In the genomic region with DNA sequence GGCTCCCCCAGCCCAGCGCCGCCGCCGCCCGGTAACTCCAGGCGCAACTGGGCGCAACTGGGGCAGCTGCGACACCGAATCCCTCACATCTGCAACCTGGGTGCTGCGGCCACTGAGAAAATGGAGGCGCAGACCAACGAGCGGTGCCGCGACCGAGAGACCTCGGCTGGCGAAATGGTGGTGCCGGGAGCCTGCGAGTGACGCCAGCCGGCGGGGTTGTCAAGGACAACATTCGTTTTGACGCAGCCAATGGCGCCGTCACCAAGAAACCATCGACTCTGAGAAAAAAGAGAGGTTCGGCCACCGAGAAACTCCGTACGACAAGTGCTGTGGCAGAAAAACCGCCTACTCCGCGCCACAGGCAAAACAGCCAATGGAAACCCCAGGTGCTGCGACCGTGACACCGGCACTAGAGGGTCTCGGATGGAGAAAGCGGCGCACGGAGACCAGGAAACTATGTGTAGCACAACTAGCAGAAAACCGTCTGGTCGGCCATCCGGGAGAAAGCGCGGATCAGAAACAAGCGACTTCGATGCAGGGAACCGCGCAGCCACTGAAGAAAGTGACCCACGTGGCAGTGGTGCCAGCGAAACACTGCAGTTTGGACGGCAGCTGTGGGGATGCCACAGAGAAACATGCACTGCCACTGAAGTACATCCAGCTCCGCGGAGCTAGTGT, we compare ENCODE assay signal across 9 cellular contexts.
A peak's percentile ranks its signal among the peaks of the same experiment; 100 is the strongest.
DNase-seq lines count a peak whose midpoint lies in the region; ATAC-seq, FAIRE-seq and TF ChIP-seq lines count a peak whose summit lies in the region.
"Had no signal": no experiment of that assay in that cellular context is flagged by ENCODE, and none has a peak within 500 bp of the region (broad histone marks: within the 10 kb centered on the region; RNA-seq: fewer than 3 reads in every experiment).

No MANE protein-coding gene starts in this region.

- no peaks in the 10 kb centered on the region for H4K20me1 ChIP-seq in H1 (replicated peaks in 1 of 2; ENCODE audit: control insufficient read depth in 1 of 2, insufficient read depth in 2 of 2, low read length in 2 of 2)

- H3K36me3 ChIP-seq in HEK293 (ENCODE audit: control insufficient read depth in 2 of 2, insufficient read depth in 1 of 2, low read length in 2 of 2) (no peaks in the 10 kb centered on the region), H1 (ENCODE audit: control insufficient read depth in 2 of 4, insufficient read depth in 4 of 4, low read length in 3 of 4) (peaks cover 0 to 4% (median 1%) of the 10 kb centered on the region in 4 experiments; a peak in 2 of 8 replicates), upper lobe of right lung (no peaks in the 10 kb centered on the region)

- no peak overlapping the region for H3K56ac ChIP-seq in H1 (replicated peaks; ENCODE audit: insufficient read length, low read depth, low read length)

- ATAC-seq in activated CD8-positive, alpha-beta T cell treated with anti-CD3 and anti-CD28 coated beads, Interleukin-2, amount 10 ng/mL, durations not matched to agents 7 days and 5 days = peak; percentile 56
- ATAC-seq in upper lobe of right lung = peak; percentile 42

- H3K79me1 ChIP-seq in H1 (ENCODE audit: low read depth, low read length) = no peaks in the 10 kb centered on the region

- H3K4me1 Mint-ChIP-seq in activated CD8-positive, alpha-beta T cell treated with anti-CD3 and anti-CD28 coated beads, Interleukin-2, amount 10 ng/mL, durations not matched to agents 7 days and 5 days (ENCODE audit: low read depth) = peaks cover 43% of the 10 kb centered on the region

- no peak for FAIRE-seq in H1 (lab: Jason Lieb, UNC)
- FAIRE-seq: TTC549 had no signal

- no peak overlapping the region for H4K91ac ChIP-seq in H1 (replicated peaks; ENCODE audit: insufficient read length, low read length)

- no peak for TF ChIP-seq POLR2A in H1 (IDR thresholded peaks at IDR 0.05; ENCODE audit: control extremely low read depth in 1 of 2, low read depth in 2 of 2, low read length in 2 of 2)

- TF ChIP-seq RAD21 in H1 (IDR thresholded peaks at IDR 0.05 in 1 of 2, conservative IDR thresholded peaks at IDR 0.05 in 1 of 2; ENCODE audit: low read depth in 2 of 2, low read length in 2 of 2) = no peak

- intact Hi-C loops in upper lobe of right lung (cut with DNase I) = loop anchor here (5.0 kb wide), 1 partner anchor 36 kb away; no protein-coding TSS in a partner anchor

- no peak overlapping the region; a peak in 1 of 4 replicates for H3K4me2 ChIP-seq in H1 (ENCODE audit: insufficient read depth in 1 of 2, low read depth in 2 of 2, low read length in 2 of 2)

- H3K9ac ChIP-seq in H1 (replicated peaks in 1 of 4; ENCODE audit: extremely low read depth in 1 of 4, low read depth in 3 of 4, low read length in 3 of 4) = no peak overlapping the region

- no peaks in the 10 kb centered on the region for H3K23me2 ChIP-seq in H1 (ENCODE audit: low read depth, low read length)

- peaks cover 29% of the 10 kb centered on the region for H3K36me3 Mint-ChIP-seq in activated CD8-positive, alpha-beta T cell treated with anti-CD3 and anti-CD28 coated beads, Interleukin-2, amount 10 ng/mL, durations not matched to agents 7 days and 5 days (ENCODE audit: low read depth)

- CTCF ChIA-PET in HEK293 (lab: Yijun Ruan, JAX) = interaction anchor here (1.1 to 1.3 kb wide), 2 partner anchors 39 to 90 kb away, joined by 3 to 9 read pairs; no protein-coding TSS in a partner anchor
- CTCF ChIA-PET in activated CD8-positive, alpha-beta T cell treated with anti-CD3 and anti-CD28 coated beads, Interleukin-2, amount 10 ng/mL, durations not matched to agents 7 days and 5 days (lab: Charles Lee) = interaction anchor here (1.0 to 5.7 kb wide), 8 partner anchors 13 to 114 kb away, joined by 3 to 85 read pairs (median 15); no protein-coding TSS in a partner anchor
- CTCF ChIA-PET in H1 (lab: Charles Lee; ENCODE audit: partially characterized antibody) = no interaction called here

- H3K27me3 ChIP-seq in H1 (replicated peaks in 1 of 4; ENCODE audit: control insufficient read depth in 3 of 4, extremely low read depth in 1 of 4, insufficient read depth in 3 of 4, low read length in 3 of 4) (no peaks in the 10 kb centered on the region), upper lobe of right lung (peaks cover 84% of the 10 kb centered on the region)

- no peaks in the 10 kb centered on the region for H3K79me2 ChIP-seq in H1 (ENCODE audit: control insufficient read depth in 1 of 2, insufficient read depth in 2 of 2, low read length in 2 of 2)

- H3K27ac Mint-ChIP-seq in activated CD8-positive, alpha-beta T cell treated with anti-CD3 and anti-CD28 coated beads, Interleukin-2, amount 10 ng/mL, durations not matched to agents 7 days and 5 days = peak overlapping the region; percentile 100

- no peaks in the 10 kb centered on the region for H3K27me3 Mint-ChIP-seq in activated CD8-positive, alpha-beta T cell treated with anti-CD3 and anti-CD28 coated beads, Interleukin-2, amount 10 ng/mL, durations not matched to agents 7 days and 5 days (ENCODE audit: low read depth)

- peak overlapping the region; percentile 33 for H2BK120ac ChIP-seq in H1 (replicated peaks; ENCODE audit: low read depth, low read length)

- no peak overlapping the region for H3K23ac ChIP-seq in H1 (ENCODE audit: insufficient read length)

- peak overlapping the region; percentile 19 for H4K8ac ChIP-seq in H1 (ENCODE audit: extremely low read depth, insufficient read depth, low read length)

- TF ChIP-seq CTCF in GM10266 (IDR thresholded peaks at IDR 0.05; ENCODE audit: control insufficient read depth, insufficient read depth, low read depth, missing control alignments) (no peak), HEK293 (tag by site-specific recombination; IDR thresholded peaks at IDR 0.05) (no peak), H1 (IDR thresholded peaks at IDR 0.05; ENCODE audit: control extremely low read depth in 1 of 3, insufficient read depth in 1 of 3, low read depth in 1 of 3, low read length in 3 of 3) (no peak), upper lobe of right lung (IDR thresholded peaks at IDR 0.05) (no peak)

- H3K4me3 Mint-ChIP-seq in activated CD8-positive, alpha-beta T cell treated with anti-CD3 and anti-CD28 coated beads, Interleukin-2, amount 10 ng/mL, durations not matched to agents 7 days and 5 days = peak overlapping the region; percentile 96

- H2BK5ac ChIP-seq in H1 (ENCODE audit: low read depth, low read length) = peak overlapping the region; percentile 24; the same call in 1 of the 2 replicates

- H2AFZ ChIP-seq in H1 (ENCODE audit: low read length) = no peak overlapping the region

- no peaks in the 10 kb centered on the region for H3K4me1 ChIP-seq in HEK293 (ENCODE audit: control insufficient read depth, insufficient read depth, low read length)
- peaks cover 0 to 3% (median 0%) of the 10 kb centered on the region in 4 experiments; a peak in 2 of 7 replicates for H3K4me1 ChIP-seq in H1 (replicated peaks in 1 of 4; ENCODE audit: control insufficient read depth in 3 of 4, insufficient read depth in 4 of 4, low read length in 3 of 4)
- H3K4me1 ChIP-seq in upper lobe of right lung = peaks cover 17% of the 10 kb centered on the region

- H3K27ac ChIP-seq in HEK293 (ENCODE audit: extremely low read depth, low read depth, low read length) (peak overlapping the region; percentile 55; the same call in 1 of the 2 replicates), H1 (ENCODE audit: low read depth, low read length) (no peak overlapping the region), upper lobe of right lung (peak overlapping the region; percentile 91)

- 99% methylated on average over 52 of the region's 56 CpGs; no CpG with 5 or more reads in 1 of the 2 experiments for WGBS in H1 (ENCODE audit: extremely low coverage in 1 of 2, insufficient coverage in 1 of 2, insufficient read length in 1 of 2, insufficient replicate concordance in 2 of 2, low coverage in 1 of 2, low lambda C conversion rate in 2 of 2, missing lambda C conversion rate in 1 of 2), 2 experiments

- POLR2A ChIA-PET in HEK293 (lab: Yijun Ruan, JAX) (interaction anchor here (0.9 to 1.3 kb wide), 3 partner anchors 10 to 170 kb away, joined by 3 to 6 read pairs (median 3); no protein-coding TSS in a partner anchor), H1 (lab: Charles Lee; ENCODE audit: partially characterized antibody) (no interaction called here)
- POLR2A ChIA-PET in activated CD8-positive, alpha-beta T cell treated with anti-CD3 and anti-CD28 coated beads, Interleukin-2, amount 10 ng/mL, durations not matched to agents 7 days and 5 days (lab: Charles Lee) = interaction anchor here (0.6 to 7.0 kb wide), 20 partner anchors 13 to 534 kb away, joined by 3 to 288 read pairs (median 6); a partner anchor contains a TSS

- no peaks in the 10 kb centered on the region for H3K9me3 ChIP-seq in HEK293 (ENCODE audit: control insufficient read depth, insufficient read depth, low read depth, low read length)
- H3K9me3 ChIP-seq in H1 (ENCODE audit: insufficient read depth in 2 of 2, low read depth in 1 of 2, low read length in 1 of 2) = peaks cover 20 to 29% of the 10 kb centered on the region in 2 experiments
- no peaks in the 10 kb centered on the region for H3K9me3 ChIP-seq in upper lobe of right lung

- peak overlapping the region; percentile 19; the same call in 1 of the 2 replicates for H3K18ac ChIP-seq in H1 (ENCODE audit: extremely low read depth, low read length)

- H2AK5ac ChIP-seq in H1 (ENCODE audit: low read depth, low read length) = no peak overlapping the region

- peaks cover 15% of the 10 kb centered on the region for H3K9me3 Mint-ChIP-seq in activated CD8-positive, alpha-beta T cell treated with anti-CD3 and anti-CD28 coated beads, Interleukin-2, amount 10 ng/mL, durations not matched to agents 7 days and 5 days (ENCODE audit: insufficient read depth)

- H2BK20ac ChIP-seq in H1 (ENCODE audit: low read length) = 0 out of 2 replicates have a peak overlapping the region, but pooled peaks have one; percentile 93

- no peak overlapping the region for H2BK15ac ChIP-seq in H1 (ENCODE audit: low read length)

- H4K5ac ChIP-seq in H1 (ENCODE audit: insufficient read length, low read depth, low read length) = peak overlapping the region; percentile 6

- H3K14ac ChIP-seq in H1 (ENCODE audit: insufficient read length) = no peak overlapping the region

- no peak for TF ChIP-seq EP300 in H1 (IDR thresholded peaks at IDR 0.05; ENCODE audit: borderline replicate concordance in 1 of 2, low read depth in 2 of 2, low read length in 2 of 2)

- H3K4ac ChIP-seq in H1 (replicated peaks; ENCODE audit: insufficient read length, low read depth, low read length) = peak overlapping the region; percentile 53

- H3K4me3 ChIP-seq in HEK293 (ENCODE audit: low read depth, low read length) = peak overlapping the region; percentile 46
- H3K4me3 ChIP-seq in H1 (ENCODE audit: extremely low read depth in 1 of 4, insufficient read depth in 2 of 4, low read depth in 3 of 4, low read length in 4 of 4) = no peak overlapping the region
- peak overlapping the region; percentile 56 for H3K4me3 ChIP-seq in upper lobe of right lung

- peak overlapping the region; percentile 60; the same call in 1 of the 2 replicates for H2BK12ac ChIP-seq in H1 (ENCODE audit: low read depth, low read length)

- DNase-seq in GM10266 (ENCODE audit: extremely low spot score) (peak; percentile 80), NCI-H2029 treated with DMSO at 0.1 percent for 48 hours (lab: John Stamatoyannopoulos, UW) (peak; percentile 38), H1 (ENCODE audit: low read depth in 1 of 2, low spot score in 2 of 2) (no peak), pons (ENCODE audit: low spot score) (peak; percentile 6), upper lobe of right lung (peak; percentile 76), T1000 (lab: John Stamatoyannopoulos, UW) (no peak)
- peak; percentile 87 for DNase-seq in activated CD8-positive, alpha-beta T cell treated with anti-CD3 and anti-CD28 coated beads, Interleukin-2, amount 10 ng/mL, durations not matched to agents 7 days and 5 days

Comparison
In these comparisons a context has a peak if more than half of its experiments do, and no peak if none do; other contexts are left out.
1. DNase-seq: peak in GM10266 (single experiment), NCI-H2029 treated with DMSO at 0.1 percent for 48 hours (single experiment), activated CD8-positive, alpha-beta T cell treated with anti-CD3 and anti-CD28 coated beads, Interleukin-2, amount 10 ng/mL, durations not matched to agents 7 days and 5 days (single experiment), pons (single experiment) and upper lobe of right lung (single experiment); none in H1 (0 of 2) and T1000 (single experiment).
2. H3K4me3 ChIP-seq: peak in HEK293 (single experiment) and upper lobe of right lung (single experiment); none in H1 (0 of 4).